ENCODE assay signal across 8 cellular contexts in genomic region chr3:11155341-11156025, GRCh38. TPM values are rescaled to one million over a fixed set of nuclear protein-coding genes. Genes with fewer than 3 reads are reported as not detected.
DNase-seq lines count a peak whose midpoint lies in the region; ATAC-seq lines count a peak whose summit lies in the region.

No MANE protein-coding gene starts in this region.

- ATAC-seq in left ventricle myocardium superior (peak; percentile 89), HG03196 (IDR thresholded peaks at IDR 0.05; ENCODE audit: unreplicated experiment) (no peak), HG02623 (IDR thresholded peaks at IDR 0.05; ENCODE audit: unreplicated experiment) (no peak)

- peak; percentile 50 for DNase-seq in activated CD4-positive, alpha-beta T cell treated with anti-CD3 and anti-CD28 coated beads for 48 hours
- DNase-seq in activated CD4-positive, alpha-beta T cell treated with anti-CD3 and anti-CD28 coated beads, Interleukin-2, amount 50 U/mL, for 4 hours = no peak
- DNase-seq in NCI-H226 (peak; percentile 82), anterior cingulate cortex (lab: John Stamatoyannopoulos, UW) (peak in 54 of 58 donors; percentile 18 to 93 (median 62)), left ventricle myocardium superior (peak; percentile 76), posterior cingulate gyrus (peak; percentile 47 to 97 (median 82))

- intact Hi-C loops in left ventricle myocardium superior (cut with micrococcal nuclease) (no loop called here), posterior cingulate gyrus (cut with DNase I) (no loop called here)

RNA-seq across cellular contexts. Expression of gene HRH1, which starts 1.2 kb away (rescaled TPM):
- 1.4 TPM for total RNA-seq in left ventricle myocardium superior

Comparison
In these comparisons a context has a peak if more than half of its experiments do, and no peak if none do; other contexts are left out.
1. DNase-seq: peak in activated CD4-positive, alpha-beta T cell treated with anti-CD3 and anti-CD28 coated beads for 48 hours (single experiment), NCI-H226 (single experiment), anterior cingulate cortex (54 of 58), left ventricle myocardium superior (single experiment) and posterior cingulate gyrus (10 of 10); none in activated CD4-positive, alpha-beta T cell treated with anti-CD3 and anti-CD28 coated beads, Interleukin-2, amount 50 U/mL, for 4 hours (0 of 2).